ENCODE assay signal across 13 cellular contexts in genomic region chr7:23346316-23346715, GRCh38. TPM values are rescaled to one million over a fixed set of nuclear protein-coding genes. Genes with fewer than 3 reads are reported as not detected.
A peak's percentile ranks its signal among the peaks of the same experiment; 100 is the strongest.
DNase-seq lines count a peak whose midpoint lies in the region; ATAC-seq and TF ChIP-seq lines count a peak whose summit lies in the region.
"Had no signal": no experiment of that assay in that cellular context is flagged by ENCODE, and none has a peak within 500 bp of the region (broad histone marks: within the 10 kb centered on the region; RNA-seq: fewer than 3 reads in every experiment).

No MANE protein-coding gene starts in this region.

- peaks cover 0 to 8% (median 0%) of the 10 kb centered on the region in 11 donors for H3K9me3 Mint-ChIP-seq in naive thymus-derived CD4-positive, alpha-beta T cell
- H3K9me3 Mint-ChIP-seq: nephron had no signal

- H3K27me3 Mint-ChIP-seq in naive thymus-derived CD4-positive, alpha-beta T cell: peaks cover 0 to 31% (median 0%) of the 10 kb centered on the region in 5 donors

- DNase-seq in GM12864 (ENCODE audit: low read depth) (no peak), NCI-H69 (lab: John Stamatoyannopoulos, UW) (no peak), activated gamma-delta T cell treated with Interleukin-2 at 50 U/mL for 16 hours (no peak), iPS-NIHi7 (ENCODE audit: extremely low spot score) (no peak)
- DNase-seq in naive thymus-derived CD4-positive, alpha-beta T cell: peak in 7 of 9 donors; percentile 28 to 59 (median 42)
- no peak for DNase-seq in stimulated activated CD8-positive, alpha-beta memory T cell treated with anti-CD3 and anti-CD28 coated beads, Interleukin-4, amount 100 ng/mL, for 48 hours
- DNase-seq: activated CD4-positive, CD25-positive, alpha-beta regulatory T cell; NCI-H526; stimulated activated CD4-positive, alpha-beta T cell treated with anti-CD3 and anti-CD28 coated beads, Interleukin-4, amount 100 ng/mL, for 4 hours had no signal

- peaks cover 9 to 36% (median 24%) of the 10 kb centered on the region in 7 donors for H3K4me1 Mint-ChIP-seq in naive thymus-derived CD4-positive, alpha-beta T cell

- CTCF ChIA-PET in naive thymus-derived CD4-positive, alpha-beta T cell (lab: Charles Lee): interaction anchor here (0.6 to 1.4 kb wide), 4 partner anchors 9 to 63 kb away, joined by 3 to 6 read pairs (median 4); no protein-coding TSS in a partner anchor

- H3K9me3 ChIP-seq in naive thymus-derived CD4-positive, alpha-beta T cell (ENCODE audit: control insufficient read depth in 2 of 3, low read length in 3 of 3): no peaks in the 10 kb centered on the region

- no peaks in the 10 kb centered on the region for H3K27me3 ChIP-seq in naive thymus-derived CD4-positive, alpha-beta T cell (ENCODE audit: control insufficient read depth in 2 of 2, insufficient read depth in 2 of 2, low read length in 2 of 2)
- H3K27me3 ChIP-seq: cardiac muscle cell had no signal

- no peaks in the 10 kb centered on the region for H3K36me3 ChIP-seq in naive thymus-derived CD4-positive, alpha-beta T cell (ENCODE audit: control insufficient read depth in 2 of 3, insufficient read depth in 3 of 3, low read length in 3 of 3)

- TF ChIP-seq CTCF in GM12864 (IDR thresholded peaks at IDR 0.05; ENCODE audit: low read depth, low read length, missing control alignments) (peak; percentile 2), WI38 (IDR thresholded peaks at IDR 0.05; ENCODE audit: low read depth, low read length) (no peak)

- peaks cover 6 to 11% of the 10 kb centered on the region in 2 donors for H3K4me1 ChIP-seq in naive thymus-derived CD4-positive, alpha-beta T cell (ENCODE audit: control insufficient read depth in 2 of 2, insufficient read depth in 2 of 2, low read length in 2 of 2)

- H3K27ac ChIP-seq in naive thymus-derived CD4-positive, alpha-beta T cell (ENCODE audit: low read depth, low read length): peak overlapping the region; percentile 45
- H3K27ac ChIP-seq: cardiac muscle cell had no signal

- H3K4me3 Mint-ChIP-seq in naive thymus-derived CD4-positive, alpha-beta T cell: peak overlapping the region; percentile 77 to 94 (median 84)
- H3K4me3 Mint-ChIP-seq: nephron had no signal

- peak; percentile 55 for ATAC-seq in GM21825 (IDR thresholded peaks at IDR 0.05; ENCODE audit: unreplicated experiment)
- ATAC-seq in naive thymus-derived CD4-positive, alpha-beta T cell: peak; percentile 70

- H3K27ac Mint-ChIP-seq in naive thymus-derived CD4-positive, alpha-beta T cell: peak overlapping the region; percentile 69 to 94 (median 85)

- H3K36me3 Mint-ChIP-seq in naive thymus-derived CD4-positive, alpha-beta T cell: peaks cover 0 to 8% (median 0%) of the 10 kb centered on the region in 5 donors

- POLR2A ChIA-PET in naive thymus-derived CD4-positive, alpha-beta T cell (lab: Charles Lee): interaction anchor here (0.8 to 2.1 kb wide), 6 partner anchors 9 to 352 kb away, joined by 3 to 21 read pairs (median 4); partner anchors contain the start of gene MALSU1

- intact Hi-C loops in naive thymus-derived CD4-positive, alpha-beta T cell (cut with micrococcal nuclease): loop anchor here (1.0 to 5.0 kb wide), 6 partner anchors 10 to 186 kb away; partner anchors contain the start of genes MALSU1 (in 2 of the 2), NUP42 (in 1 of the 2) and TRA2A (in 1 of the 2)

- H3K4me3 ChIP-seq in GM12864 (ENCODE audit: low read depth, low read length) (peak overlapping the region; percentile 17; the same call in 1 of the 2 replicates), WI38 (ENCODE audit: low read depth, low read length) (peak overlapping the region; percentile 59)
- H3K4me3 ChIP-seq in naive thymus-derived CD4-positive, alpha-beta T cell (ENCODE audit: low read length): peak overlapping the region; percentile 53
- H3K4me3 ChIP-seq: cardiac muscle cell had no signal

RNA-seq across cellular contexts. Expression of gene MALSU1, which starts 47.2 kb away (rescaled TPM):
- total RNA-seq in naive thymus-derived CD4-positive, alpha-beta T cell: 10 to 100 TPM; 32.7 to 48.3 (median 44.8) TPM
- polyA plus RNA-seq in naive thymus-derived CD4-positive, alpha-beta T cell: 10 to 100 TPM; 73.5 to 83.5 TPM

Comparison
In these comparisons a context has a peak if more than half of its experiments do, and no peak if none do; other contexts are left out.
1. DNase-seq: peak in naive thymus-derived CD4-positive, alpha-beta T cell (7 of 9); none in GM12864 (single experiment), NCI-H69 (single experiment), activated gamma-delta T cell treated with Interleukin-2 at 50 U/mL for 16 hours (single experiment), iPS-NIHi7 (single experiment) and stimulated activated CD8-positive, alpha-beta memory T cell treated with anti-CD3 and anti-CD28 coated beads, Interleukin-4, amount 100 ng/mL, for 48 hours (single experiment).
2. Peak in every context shown above with its lines, with median percentiles within 50 percentile points of each other: H3K4me3 ChIP-seq.